In genomic region chrX:1205681-1206611, GRCh38 we compare ENCODE assay signal across 1 cellular context.
TF ChIP-seq lines count a peak whose summit lies in the region.

No MANE protein-coding gene starts in this region.

TF ChIP-seq in GM23338, 12 proteins besides CTCF, POLR2A, EP300 and RAD21 (continued from another document):
- TF ChIP-seq ETS1 (IDR thresholded peaks at IDR 0.05) (peak; percentile 29; the same call in 1 of the 2 replicates), ZNF331 (CRISPR knock-in tag; IDR thresholded peaks at IDR 0.05; ENCODE audit: low read depth) (no peak), NANOG (IDR thresholded peaks at IDR 0.05; ENCODE audit: borderline replicate concordance) (no peak), CREB1 (CRISPR knock-in tag; IDR thresholded peaks at IDR 0.05; ENCODE audit: low read depth) (no peak), POLR2AphosphoS5 (IDR thresholded peaks at IDR 0.05; ENCODE audit: low read depth) (peak; percentile 54; the same call in 1 of the 2 replicates), ZNF114 (CRISPR knock-in tag; IDR thresholded peaks at IDR 0.05) (peak; percentile 66)
